In the genomic region with DNA sequence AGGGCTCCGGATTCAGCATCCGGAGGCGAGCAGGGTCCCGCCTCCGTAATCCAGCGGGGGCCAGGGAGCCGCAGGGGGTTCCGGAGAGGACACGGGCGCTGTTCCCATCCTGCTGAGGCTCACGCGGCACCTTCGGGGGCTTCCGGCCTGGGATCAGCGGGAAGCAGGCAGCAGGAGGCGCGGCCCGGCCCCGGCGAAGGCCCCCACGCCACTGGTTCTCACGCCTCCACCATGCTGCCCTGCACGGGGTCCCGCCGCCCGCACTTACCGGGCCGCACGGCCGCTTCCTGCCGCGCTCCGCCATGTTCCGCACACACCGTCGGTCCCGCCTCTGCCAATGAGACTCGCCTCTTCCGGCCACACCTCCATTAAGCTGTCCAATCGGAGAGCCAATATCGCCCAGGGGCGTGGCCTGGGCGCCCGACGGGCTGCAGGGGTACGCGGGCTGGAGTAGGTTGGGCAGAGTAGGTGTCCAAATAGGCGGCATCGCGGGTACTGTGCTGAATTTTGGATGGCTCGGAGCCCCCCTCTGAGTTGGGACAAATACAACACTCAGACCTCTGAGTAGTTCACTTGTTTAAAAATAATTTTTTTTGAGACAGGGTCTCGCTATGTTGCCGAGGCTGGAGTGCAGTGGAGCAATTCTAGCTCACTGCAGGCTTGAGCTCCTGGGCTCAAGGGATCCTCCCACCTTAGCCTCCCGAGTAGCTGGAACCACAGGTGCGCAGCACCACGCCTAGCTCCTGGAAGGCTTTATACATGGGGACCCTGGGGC, we compare ENCODE assay signal across 1 cellular context.
TF ChIP-seq lines count a peak whose summit lies in the region.

A gene with protein sequence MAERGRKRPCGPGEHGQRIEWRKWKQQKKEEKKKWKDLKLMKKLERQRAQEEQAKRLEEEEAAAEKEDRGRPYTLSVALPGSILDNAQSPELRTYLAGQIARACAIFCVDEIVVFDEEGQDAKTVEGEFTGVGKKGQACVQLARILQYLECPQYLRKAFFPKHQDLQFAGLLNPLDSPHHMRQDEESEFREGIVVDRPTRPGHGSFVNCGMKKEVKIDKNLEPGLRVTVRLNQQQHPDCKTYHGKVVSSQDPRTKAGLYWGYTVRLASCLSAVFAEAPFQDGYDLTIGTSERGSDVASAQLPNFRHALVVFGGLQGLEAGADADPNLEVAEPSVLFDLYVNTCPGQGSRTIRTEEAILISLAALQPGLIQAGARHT (minus strand): TSS at position 318 of the 775 bp plus-strand sequence. CDS start 14 bp downstream, at position 304.

TF ChIP-seq in H1, 55 proteins besides CTCF, POLR2A, EP300 and RAD21 (continues in another document):
- TF ChIP-seq BRCA1 (IDR thresholded peaks at IDR 0.05; ENCODE audit: low read depth, low read length) (no peak), JUN (IDR thresholded peaks at IDR 0.05; ENCODE audit: low read depth, low read length) (no peak), TAF7 (optimal IDR thresholded peaks at IDR 0.05; ENCODE audit: borderline replicate concordance, low read depth, low read length) (peak; percentile 85), CHD1 (IDR thresholded peaks at IDR 0.05; ENCODE audit: low read depth, low read length) (no peak), PHF8 (conservative IDR thresholded peaks at IDR 0.05; ENCODE audit: low read depth, low read length) (peak; percentile 95), CBX8 (IDR thresholded peaks at IDR 0.05; ENCODE audit: borderline replicate concordance, low read depth, low read length) (no peak), CEBPB (IDR thresholded peaks at IDR 0.05; ENCODE audit: low read depth, low read length) (no peak), KDM1A (IDR thresholded peaks at IDR 0.05; ENCODE audit: borderline replicate concordance, low read length) (no peak), HDAC6 (IDR thresholded peaks at IDR 0.05; ENCODE audit: low read depth, low read length) (no peak), TEAD4 (IDR thresholded peaks at IDR 0.05; ENCODE audit: low read depth, low read length) (no peak), MAFK (IDR thresholded peaks at IDR 0.05; ENCODE audit: low read depth, low read length) (no peak), SUZ12 (IDR thresholded peaks at IDR 0.05; ENCODE audit: low read length) (no peak), SRF (IDR thresholded peaks at IDR 0.05; ENCODE audit: low read depth, low read length) (no peak), SIX5 (IDR thresholded peaks at IDR 0.05; ENCODE audit: low read depth, low read length) (no peak), ZNF274 (IDR thresholded peaks at IDR 0.05; ENCODE audit: borderline replicate concordance, extremely low read depth, low read length) (no peak), RXRA (IDR thresholded peaks at IDR 0.05; ENCODE audit: insufficient read depth, low read depth, low read length) (no peak), HDAC2 (IDR thresholded peaks at IDR 0.05; ENCODE audit: borderline replicate concordance in 1 of 2, low read depth in 2 of 2, low read length in 2 of 2) (no peak), JUND (IDR thresholded peaks at IDR 0.05; ENCODE audit: low read length) (no peak), RBBP5 (IDR thresholded peaks at IDR 0.05; ENCODE audit: borderline replicate concordance, low read depth, low read length) (peak; percentile 55; the same call in 1 of the 2 replicates), FOSL1 (IDR thresholded peaks at IDR 0.05; ENCODE audit: insufficient read depth, low read depth, low read length) (no peak), BACH1 (IDR thresholded peaks at IDR 0.05; ENCODE audit: low read length) (no peak), SAP30 (IDR thresholded peaks at IDR 0.05; ENCODE audit: insufficient read depth, insufficient replicate concordance, low read length) (no peak), NANOG (IDR thresholded peaks at IDR 0.05; ENCODE audit: insufficient read depth, low read depth, low read length, poor library complexity, severe bottlenecking) (no peak), SIRT6 (IDR thresholded peaks at IDR 0.05; ENCODE audit: low read length) (no peak), NRF1 (IDR thresholded peaks at IDR 0.05; ENCODE audit: low read depth, low read length) (no peak), EZH2 (IDR thresholded peaks at IDR 0.05; ENCODE audit: low read depth, low read length, severe bottlenecking) (no peak), SP4 (IDR thresholded peaks at IDR 0.05; ENCODE audit: low read length) (0 out of 2 replicates have a peak, but pooled peaks have one; percentile 70), SP1 (IDR thresholded peaks at IDR 0.05; ENCODE audit: low read depth, low read length) (peak; percentile 64; the same call in 1 of the 2 replicates), TAF1 (IDR thresholded peaks at IDR 0.05; ENCODE audit: low read depth, low read length) (peak; percentile 81), CREB1 (IDR thresholded peaks at IDR 0.05) (peak; percentile 74), YY1 (IDR thresholded peaks at IDR 0.05; ENCODE audit: low read depth, low read length) (peak; percentile 92), CBX5 (IDR thresholded peaks at IDR 0.05; ENCODE audit: low read depth, low read length) (no peak), KDM4A (IDR thresholded peaks at IDR 0.05; ENCODE audit: low read depth, low read length, severe bottlenecking) (peak; percentile 87), CHD2 (IDR thresholded peaks at IDR 0.05; ENCODE audit: low read length) (no peak), SIN3A (conservative IDR thresholded peaks at IDR 0.05 in 1 of 2, IDR thresholded peaks at IDR 0.05 in 1 of 2; ENCODE audit: low read depth in 1 of 2, low read length in 2 of 2) (peak in 1 of 2 experiments; percentile 72; a peak in 1 of 4 replicates), ASH2L (IDR thresholded peaks at IDR 0.05; ENCODE audit: low read length) (peak; percentile 58), EGR1 (IDR thresholded peaks at IDR 0.05; ENCODE audit: borderline replicate concordance, low read depth, low read length) (no peak), BCL11A (IDR thresholded peaks at IDR 0.05; ENCODE audit: low read depth in 2 of 2, low read length in 2 of 2) (no peak), SP2 (IDR thresholded peaks at IDR 0.05; ENCODE audit: low read length) (no peak), RFX5 (IDR thresholded peaks at IDR 0.05; ENCODE audit: borderline replicate concordance, low read depth, low read length) (no peak), CTBP2 (IDR thresholded peaks at IDR 0.05; ENCODE audit: borderline replicate concordance, insufficient read depth, insufficient read length, low read length) (no peak), KDM5A (IDR thresholded peaks at IDR 0.05; ENCODE audit: low read length) (peak; percentile 81), TBP (IDR thresholded peaks at IDR 0.05; ENCODE audit: low read depth, low read length) (peak; percentile 55; the same call in 1 of the 2 replicates), GTF2F1 (IDR thresholded peaks at IDR 0.05; ENCODE audit: borderline replicate concordance, low read depth, low read length) (no peak), POLR2AphosphoS5 (IDR thresholded peaks at IDR 0.05; ENCODE audit: low read depth, low read length) (peak; percentile 74; the same call in 1 of the 2 replicates), TCF12 (IDR thresholded peaks at IDR 0.05; ENCODE audit: low read depth, low read length) (no peak), GABPA (IDR thresholded peaks at IDR 0.05; ENCODE audit: borderline replicate concordance, insufficient read depth, low read length) (peak; percentile 28; the same call in 1 of the 2 replicates), RNF2 (IDR thresholded peaks at IDR 0.05; ENCODE audit: borderline replicate concordance, low read depth, low read length, missing control alignments, poor library complexity, severe bottlenecking) (no peak)
- TF ChIP-seq, protein P1, sequence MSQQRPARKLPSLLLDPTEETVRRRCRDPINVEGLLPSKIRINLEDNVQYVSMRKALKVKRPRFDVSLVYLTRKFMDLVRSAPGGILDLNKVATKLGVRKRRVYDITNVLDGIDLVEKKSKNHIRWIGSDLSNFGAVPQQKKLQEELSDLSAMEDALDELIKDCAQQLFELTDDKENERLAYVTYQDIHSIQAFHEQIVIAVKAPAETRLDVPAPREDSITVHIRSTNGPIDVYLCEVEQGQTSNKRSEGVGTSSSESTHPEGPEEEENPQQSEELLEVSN (IDR thresholded peaks at IDR 0.05), result peak; percentile 79
- TF ChIP-seq, protein P2, sequence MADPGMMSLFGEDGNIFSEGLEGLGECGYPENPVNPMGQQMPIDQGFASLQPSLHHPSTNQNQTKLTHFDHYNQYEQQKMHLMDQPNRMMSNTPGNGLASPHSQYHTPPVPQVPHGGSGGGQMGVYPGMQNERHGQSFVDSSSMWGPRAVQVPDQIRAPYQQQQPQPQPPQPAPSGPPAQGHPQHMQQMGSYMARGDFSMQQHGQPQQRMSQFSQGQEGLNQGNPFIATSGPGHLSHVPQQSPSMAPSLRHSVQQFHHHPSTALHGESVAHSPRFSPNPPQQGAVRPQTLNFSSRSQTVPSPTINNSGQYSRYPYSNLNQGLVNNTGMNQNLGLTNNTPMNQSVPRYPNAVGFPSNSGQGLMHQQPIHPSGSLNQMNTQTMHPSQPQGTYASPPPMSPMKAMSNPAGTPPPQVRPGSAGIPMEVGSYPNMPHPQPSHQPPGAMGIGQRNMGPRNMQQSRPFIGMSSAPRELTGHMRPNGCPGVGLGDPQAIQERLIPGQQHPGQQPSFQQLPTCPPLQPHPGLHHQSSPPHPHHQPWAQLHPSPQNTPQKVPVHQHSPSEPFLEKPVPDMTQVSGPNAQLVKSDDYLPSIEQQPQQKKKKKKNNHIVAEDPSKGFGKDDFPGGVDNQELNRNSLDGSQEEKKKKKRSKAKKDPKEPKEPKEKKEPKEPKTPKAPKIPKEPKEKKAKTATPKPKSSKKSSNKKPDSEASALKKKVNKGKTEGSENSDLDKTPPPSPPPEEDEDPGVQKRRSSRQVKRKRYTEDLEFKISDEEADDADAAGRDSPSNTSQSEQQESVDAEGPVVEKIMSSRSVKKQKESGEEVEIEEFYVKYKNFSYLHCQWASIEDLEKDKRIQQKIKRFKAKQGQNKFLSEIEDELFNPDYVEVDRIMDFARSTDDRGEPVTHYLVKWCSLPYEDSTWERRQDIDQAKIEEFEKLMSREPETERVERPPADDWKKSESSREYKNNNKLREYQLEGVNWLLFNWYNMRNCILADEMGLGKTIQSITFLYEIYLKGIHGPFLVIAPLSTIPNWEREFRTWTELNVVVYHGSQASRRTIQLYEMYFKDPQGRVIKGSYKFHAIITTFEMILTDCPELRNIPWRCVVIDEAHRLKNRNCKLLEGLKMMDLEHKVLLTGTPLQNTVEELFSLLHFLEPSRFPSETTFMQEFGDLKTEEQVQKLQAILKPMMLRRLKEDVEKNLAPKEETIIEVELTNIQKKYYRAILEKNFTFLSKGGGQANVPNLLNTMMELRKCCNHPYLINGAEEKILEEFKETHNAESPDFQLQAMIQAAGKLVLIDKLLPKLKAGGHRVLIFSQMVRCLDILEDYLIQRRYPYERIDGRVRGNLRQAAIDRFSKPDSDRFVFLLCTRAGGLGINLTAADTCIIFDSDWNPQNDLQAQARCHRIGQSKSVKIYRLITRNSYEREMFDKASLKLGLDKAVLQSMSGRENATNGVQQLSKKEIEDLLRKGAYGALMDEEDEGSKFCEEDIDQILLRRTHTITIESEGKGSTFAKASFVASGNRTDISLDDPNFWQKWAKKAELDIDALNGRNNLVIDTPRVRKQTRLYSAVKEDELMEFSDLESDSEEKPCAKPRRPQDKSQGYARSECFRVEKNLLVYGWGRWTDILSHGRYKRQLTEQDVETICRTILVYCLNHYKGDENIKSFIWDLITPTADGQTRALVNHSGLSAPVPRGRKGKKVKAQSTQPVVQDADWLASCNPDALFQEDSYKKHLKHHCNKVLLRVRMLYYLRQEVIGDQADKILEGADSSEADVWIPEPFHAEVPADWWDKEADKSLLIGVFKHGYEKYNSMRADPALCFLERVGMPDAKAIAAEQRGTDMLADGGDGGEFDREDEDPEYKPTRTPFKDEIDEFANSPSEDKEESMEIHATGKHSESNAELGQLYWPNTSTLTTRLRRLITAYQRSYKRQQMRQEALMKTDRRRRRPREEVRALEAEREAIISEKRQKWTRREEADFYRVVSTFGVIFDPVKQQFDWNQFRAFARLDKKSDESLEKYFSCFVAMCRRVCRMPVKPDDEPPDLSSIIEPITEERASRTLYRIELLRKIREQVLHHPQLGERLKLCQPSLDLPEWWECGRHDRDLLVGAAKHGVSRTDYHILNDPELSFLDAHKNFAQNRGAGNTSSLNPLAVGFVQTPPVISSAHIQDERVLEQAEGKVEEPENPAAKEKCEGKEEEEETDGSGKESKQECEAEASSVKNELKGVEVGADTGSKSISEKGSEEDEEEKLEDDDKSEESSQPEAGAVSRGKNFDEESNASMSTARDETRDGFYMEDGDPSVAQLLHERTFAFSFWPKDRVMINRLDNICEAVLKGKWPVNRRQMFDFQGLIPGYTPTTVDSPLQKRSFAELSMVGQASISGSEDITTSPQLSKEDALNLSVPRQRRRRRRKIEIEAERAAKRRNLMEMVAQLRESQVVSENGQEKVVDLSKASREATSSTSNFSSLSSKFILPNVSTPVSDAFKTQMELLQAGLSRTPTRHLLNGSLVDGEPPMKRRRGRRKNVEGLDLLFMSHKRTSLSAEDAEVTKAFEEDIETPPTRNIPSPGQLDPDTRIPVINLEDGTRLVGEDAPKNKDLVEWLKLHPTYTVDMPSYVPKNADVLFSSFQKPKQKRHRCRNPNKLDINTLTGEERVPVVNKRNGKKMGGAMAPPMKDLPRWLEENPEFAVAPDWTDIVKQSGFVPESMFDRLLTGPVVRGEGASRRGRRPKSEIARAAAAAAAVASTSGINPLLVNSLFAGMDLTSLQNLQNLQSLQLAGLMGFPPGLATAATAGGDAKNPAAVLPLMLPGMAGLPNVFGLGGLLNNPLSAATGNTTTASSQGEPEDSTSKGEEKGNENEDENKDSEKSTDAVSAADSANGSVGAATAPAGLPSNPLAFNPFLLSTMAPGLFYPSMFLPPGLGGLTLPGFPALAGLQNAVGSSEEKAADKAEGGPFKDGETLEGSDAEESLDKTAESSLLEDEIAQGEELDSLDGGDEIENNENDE (IDR thresholded peaks at IDR 0.05; ENCODE audit: insufficient replicate concordance, low read length), result no peak
- TF ChIP-seq, protein P3, sequence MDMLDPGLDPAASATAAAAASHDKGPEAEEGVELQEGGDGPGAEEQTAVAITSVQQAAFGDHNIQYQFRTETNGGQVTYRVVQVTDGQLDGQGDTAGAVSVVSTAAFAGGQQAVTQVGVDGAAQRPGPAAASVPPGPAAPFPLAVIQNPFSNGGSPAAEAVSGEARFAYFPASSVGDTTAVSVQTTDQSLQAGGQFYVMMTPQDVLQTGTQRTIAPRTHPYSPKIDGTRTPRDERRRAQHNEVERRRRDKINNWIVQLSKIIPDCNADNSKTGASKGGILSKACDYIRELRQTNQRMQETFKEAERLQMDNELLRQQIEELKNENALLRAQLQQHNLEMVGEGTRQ (IDR thresholded peaks at IDR 0.05; ENCODE audit: low read length), result no peak
- TF ChIP-seq, protein P4, sequence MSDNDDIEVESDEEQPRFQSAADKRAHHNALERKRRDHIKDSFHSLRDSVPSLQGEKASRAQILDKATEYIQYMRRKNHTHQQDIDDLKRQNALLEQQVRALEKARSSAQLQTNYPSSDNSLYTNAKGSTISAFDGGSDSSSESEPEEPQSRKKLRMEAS (IDR thresholded peaks at IDR 0.05), result peak; percentile 79
- TF ChIP-seq, protein P5, sequence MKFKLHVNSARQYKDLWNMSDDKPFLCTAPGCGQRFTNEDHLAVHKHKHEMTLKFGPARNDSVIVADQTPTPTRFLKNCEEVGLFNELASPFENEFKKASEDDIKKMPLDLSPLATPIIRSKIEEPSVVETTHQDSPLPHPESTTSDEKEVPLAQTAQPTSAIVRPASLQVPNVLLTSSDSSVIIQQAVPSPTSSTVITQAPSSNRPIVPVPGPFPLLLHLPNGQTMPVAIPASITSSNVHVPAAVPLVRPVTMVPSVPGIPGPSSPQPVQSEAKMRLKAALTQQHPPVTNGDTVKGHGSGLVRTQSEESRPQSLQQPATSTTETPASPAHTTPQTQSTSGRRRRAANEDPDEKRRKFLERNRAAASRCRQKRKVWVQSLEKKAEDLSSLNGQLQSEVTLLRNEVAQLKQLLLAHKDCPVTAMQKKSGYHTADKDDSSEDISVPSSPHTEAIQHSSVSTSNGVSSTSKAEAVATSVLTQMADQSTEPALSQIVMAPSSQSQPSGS (IDR thresholded peaks at IDR 0.05; ENCODE audit: low read length), result no peak
